ENCODE assay signal across 27 cellular contexts in the genomic region with DNA sequence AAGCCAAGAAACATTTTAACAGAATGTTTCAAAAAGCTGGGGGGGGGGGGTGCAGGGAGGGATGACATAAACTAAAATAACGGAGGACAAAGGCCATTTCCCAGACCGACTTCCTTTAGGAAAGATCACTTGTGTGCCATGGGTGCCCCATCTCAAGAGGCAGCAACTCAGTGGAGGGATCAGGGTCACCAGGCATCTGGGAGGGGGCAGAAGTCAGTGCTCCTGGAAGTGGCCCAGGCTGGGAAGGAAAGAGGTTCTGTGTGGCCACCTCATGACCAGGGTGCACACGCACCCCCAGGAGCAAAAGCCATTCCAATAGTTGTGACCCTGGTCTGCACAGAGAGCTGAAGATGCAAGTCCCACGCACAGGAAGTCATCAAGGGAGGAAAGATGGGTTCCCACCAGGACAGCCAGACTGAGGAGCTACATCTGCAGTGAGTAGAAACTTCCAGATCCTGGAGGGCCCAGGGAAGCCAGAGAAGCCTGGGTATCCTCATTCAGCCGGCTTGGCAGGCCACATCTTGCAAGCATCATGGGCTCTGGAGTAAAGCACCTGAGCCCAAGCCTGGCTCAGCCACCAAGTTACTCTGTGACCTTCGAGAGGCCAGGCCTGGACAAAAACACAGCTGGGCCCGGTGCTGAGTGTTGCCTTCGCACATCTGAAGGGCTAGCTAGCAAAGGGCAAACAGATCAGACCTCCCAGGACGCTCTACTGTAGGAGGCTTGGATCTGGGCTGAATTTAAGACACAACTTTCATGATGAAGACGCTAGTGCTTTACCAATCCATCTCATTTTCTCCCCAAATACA.
"Had no signal": no experiment of that assay in that cellular context is flagged by ENCODE, and none has a peak within 500 bp of the region (broad histone marks: within the 10 kb centered on the region; RNA-seq: fewer than 3 reads in every experiment).

No MANE protein-coding gene starts in this region.

- H3K9me3 Mint-ChIP-seq: activated CD8-positive, alpha-beta T cell treated with anti-CD3 and anti-CD28 coated beads for 36 hours; activated naive CD4-positive, alpha-beta T cell treated with anti-CD3 and anti-CD28 coated beads for 36 hours; activated naive CD8-positive, alpha-beta T cell treated with anti-CD3 and anti-CD28 coated beads for 36 hours; effector memory CD8-positive, alpha-beta T cell had no signal

- H3K4me1 ChIP-seq: adrenal gland, body of pancreas, gastrocnemius medialis, left ventricle myocardium inferior, pancreas, psoas muscle, suprapubic skin, tibial artery had no signal

- H3K4me3 ChIP-seq: adrenal gland, body of pancreas, cardiac muscle cell, gastrocnemius medialis, left ventricle myocardium inferior, pancreas, psoas muscle, smooth muscle cell, suprapubic skin, tibial artery had no signal

- H3K27me3 ChIP-seq: adrenal gland, body of pancreas, cardiac muscle cell, gastrocnemius medialis, pancreas, suprapubic skin, tibial artery had no signal

- H3K36me3 ChIP-seq: cardiac muscle cell, gastrocnemius medialis, pancreas had no signal

- H3K27me3 Mint-ChIP-seq: activated CD8-positive, alpha-beta T cell treated with anti-CD3 and anti-CD28 coated beads for 36 hours; activated naive CD8-positive, alpha-beta T cell treated with anti-CD3 and anti-CD28 coated beads for 36 hours; effector memory CD8-positive, alpha-beta T cell had no signal

- H3K27ac ChIP-seq: adrenal gland, body of pancreas, cardiac muscle cell, gastrocnemius medialis, left ventricle myocardium inferior, pancreas, psoas muscle, suprapubic skin, tibial artery, VCaP had no signal

- DNase-seq: activated CD4-positive, alpha-beta T cell treated with anti-CD3 and anti-CD28 coated beads for 48 hours; activated CD8-positive, alpha-beta T cell treated with anti-CD3 and anti-CD28 coated beads for 36 hours; activated naive CD4-positive, alpha-beta T cell treated with anti-CD3 and anti-CD28 coated beads for 36 hours; activated naive CD8-positive, alpha-beta T cell treated with anti-CD3 and anti-CD28 coated beads for 36 hours; adrenal gland; body of pancreas; cortex of kidney; effector memory CD8-positive, alpha-beta T cell; erythroblast; gastrocnemius medialis; glutamatergic neuron; left ventricle myocardium inferior; nucleus accumbens; stimulated activated CD4-positive, alpha-beta T cell treated with anti-CD3 and anti-CD28 coated beads, Interleukin-1b, Interleukin-23, amount 100 ng/mL, for 48 hours; stimulated activated CD4-positive, alpha-beta T cell treated with anti-CD3 and anti-CD28 coated beads, Interleukin-4, amount 100 ng/mL, for 4 hours; stimulated activated CD8-positive, alpha-beta memory T cell treated with anti-CD3 and anti-CD28 coated beads, Interleukin-4, amount 100 ng/mL, for 48 hours; stimulated activated naive B cell treated with anti-CD40 and anti-IgM and Interleukin-4, amounts not matched to agents 10 μg/mL and 1 μg/mL and 100 μg/mL, for 72 hours; T-helper 9 cell had no signal

- FAIRE-seq: islet of Langerhans, pancreas, TTC549 had no signal

- H3K9me3 ChIP-seq: adrenal gland, body of pancreas, gastrocnemius medialis, left ventricle myocardium inferior, pancreas, psoas muscle, suprapubic skin, tibial artery had no signal

- ATAC-seq: body of pancreas; effector memory CD8-positive, alpha-beta T cell; gastrocnemius medialis; pancreas; psoas muscle; stimulated activated naive B cell treated with anti-CD40 and anti-IgM and Interleukin-4, amounts not matched to agents 10 μg/mL and 1 μg/mL and 100 μg/mL, for 72 hours had no signal

- H3K4me3 Mint-ChIP-seq: activated CD8-positive, alpha-beta T cell treated with anti-CD3 and anti-CD28 coated beads for 36 hours; activated naive CD4-positive, alpha-beta T cell treated with anti-CD3 and anti-CD28 coated beads for 36 hours; activated naive CD8-positive, alpha-beta T cell treated with anti-CD3 and anti-CD28 coated beads for 36 hours; effector memory CD8-positive, alpha-beta T cell; stimulated activated naive B cell treated with anti-CD40 and anti-IgM and Interleukin-4, amounts not matched to agents 10 μg/mL and 1 μg/mL and 100 μg/mL, for 72 hours had no signal

- H3K27ac Mint-ChIP-seq: activated CD8-positive, alpha-beta T cell treated with anti-CD3 and anti-CD28 coated beads for 36 hours; activated naive CD4-positive, alpha-beta T cell treated with anti-CD3 and anti-CD28 coated beads for 36 hours; activated naive CD8-positive, alpha-beta T cell treated with anti-CD3 and anti-CD28 coated beads for 36 hours; stimulated activated naive B cell treated with anti-CD40 and anti-IgM and Interleukin-4, amounts not matched to agents 10 μg/mL and 1 μg/mL and 100 μg/mL, for 72 hours had no signal
